Comparison of ENCODE assay signal across 15 cellular contexts in genomic region chr1:172245788-172246187, GRCh38.
DNase-seq lines count a peak whose midpoint lies in the region; ATAC-seq, FAIRE-seq and TF ChIP-seq lines count a peak whose summit lies in the region.
"Had no signal": no experiment of that assay in that cellular context is flagged by ENCODE, and none has a peak within 500 bp of the region (broad histone marks: within the 10 kb centered on the region; RNA-seq: fewer than 3 reads in every experiment).

No MANE protein-coding gene starts in this region.

- H3K4me3 ChIP-seq in Panc1 (ENCODE audit: low read depth in 2 of 2, low read length in 2 of 2) (no peak overlapping the region), left lung (no peak overlapping the region)
- no peak overlapping the region for H3K4me3 ChIP-seq in CD8-positive, alpha-beta T cell (ENCODE audit: low read depth, low read length)
- H3K4me3 ChIP-seq: BLaER1 treated with 17β-estradiol and CSF1 and Interleukin-3, amounts not matched to agents 10 nM and 100 nM; HAP-1 had no signal

- H3K4me1 Mint-ChIP-seq in stimulated activated memory B cell treated with anti-CD40 and anti-IgM and Interleukin-4, amounts not matched to agents 10 μg/mL and 1 μg/mL and 100 μg/mL, for 72 hours, result peaks cover 24% of the 10 kb centered on the region
- no peaks in the 10 kb centered on the region for H3K4me1 Mint-ChIP-seq in CD8-positive, alpha-beta T cell (ENCODE audit: low read depth)
- H3K4me1 Mint-ChIP-seq: CD4-positive, alpha-beta memory T cell had no signal

- in situ Hi-C loops in Panc1 (cut with HindIII; ENCODE audit: low pct_unique_long_range_greater_than_20kb, low sequenced_read_pairs), result no loop called here

- ATAC-seq in Panc1, result no peak
- ATAC-seq in left lung, result peak; percentile 55
- ATAC-seq in stimulated activated memory B cell treated with anti-CD40 and anti-IgM and Interleukin-4, amounts not matched to agents 10 μg/mL and 1 μg/mL and 100 μg/mL, for 72 hours, result no peak
- ATAC-seq in GM19023 (IDR thresholded peaks at IDR 0.05; ENCODE audit: unreplicated experiment), result no peak
- no peak for ATAC-seq in CD8-positive, alpha-beta T cell
- ATAC-seq in HG02610 (IDR thresholded peaks at IDR 0.05; ENCODE audit: unreplicated experiment), result no peak

- TF ChIP-seq CTCF in Panc1 (IDR thresholded peaks at IDR 0.05) (no peak), left lung (IDR thresholded peaks at IDR 0.05) (no peak)
- no peak for TF ChIP-seq CTCF in CD8-positive, alpha-beta T cell (IDR thresholded peaks at IDR 0.05)

- no peaks in the 10 kb centered on the region; the same call in 1 of the 2 replicates for H3K9me3 ChIP-seq in Panc1 (ENCODE audit: control insufficient read depth, insufficient read depth, low read depth, low read length)
- peaks cover 0 to 2% of the 10 kb centered on the region in 2 donors for H3K9me3 ChIP-seq in left lung
- no peaks in the 10 kb centered on the region for H3K9me3 ChIP-seq in CD8-positive, alpha-beta T cell (ENCODE audit: low read length)
- H3K9me3 ChIP-seq: BLaER1 treated with 17β-estradiol and CSF1 and Interleukin-3, amounts not matched to agents 10 nM and 100 nM; HAP-1 had no signal

- H3K4me1 ChIP-seq in Panc1 (ENCODE audit: control insufficient read depth, insufficient read depth, low read length), result no peaks in the 10 kb centered on the region
- no peaks in the 10 kb centered on the region for H3K4me1 ChIP-seq in left lung
- H3K4me1 ChIP-seq in CD8-positive, alpha-beta T cell (ENCODE audit: insufficient read depth, low read length), result no peaks in the 10 kb centered on the region
- H3K4me1 ChIP-seq: BLaER1 treated with 17β-estradiol and CSF1 and Interleukin-3, amounts not matched to agents 10 nM and 100 nM; HAP-1 had no signal

- H3K27me3 ChIP-seq in Panc1 (ENCODE audit: control insufficient read depth, insufficient read depth, low read length), result no peaks in the 10 kb centered on the region
- no peaks in the 10 kb centered on the region for H3K27me3 ChIP-seq in left lung
- H3K27me3 ChIP-seq in CD8-positive, alpha-beta T cell (ENCODE audit: insufficient read depth, low read length), result no peaks in the 10 kb centered on the region
- H3K27me3 ChIP-seq: BLaER1 treated with 17β-estradiol and CSF1 and Interleukin-3, amounts not matched to agents 10 nM and 100 nM had no signal

- H3K36me3 ChIP-seq in Panc1 (ENCODE audit: control insufficient read depth, insufficient read depth, low read length) (no peaks in the 10 kb centered on the region), left lung (no peaks in the 10 kb centered on the region)
- no peaks in the 10 kb centered on the region for H3K36me3 ChIP-seq in CD8-positive, alpha-beta T cell (ENCODE audit: insufficient read depth, low read length)
- H3K36me3 ChIP-seq: BLaER1 treated with 17β-estradiol and CSF1 and Interleukin-3, amounts not matched to agents 10 nM and 100 nM; HAP-1 had no signal

- no peak overlapping the region for H3K4me3 Mint-ChIP-seq in stimulated activated memory B cell treated with anti-CD40 and anti-IgM and Interleukin-4, amounts not matched to agents 10 μg/mL and 1 μg/mL and 100 μg/mL, for 72 hours
- no peak overlapping the region for H3K4me3 Mint-ChIP-seq in CD8-positive, alpha-beta T cell
- H3K4me3 Mint-ChIP-seq: CD4-positive, alpha-beta memory T cell had no signal

- intact Hi-C loops in Panc1 (cut with micrococcal nuclease; ENCODE audit: unreplicated experiment), result no loop called here
- intact Hi-C loops in left lung (cut with DNase I), result no loop called here
- intact Hi-C loops in CD8-positive, alpha-beta T cell (cut with DNase I, micrococcal nuclease), result no loop called here

- POLR2A ChIA-PET in Panc1 (lab: Charles Lee), result no interaction called here
- POLR2A ChIA-PET in CD8-positive, alpha-beta T cell (lab: Charles Lee), result no interaction called here

- H3K27ac Mint-ChIP-seq in stimulated activated memory B cell treated with anti-CD40 and anti-IgM and Interleukin-4, amounts not matched to agents 10 μg/mL and 1 μg/mL and 100 μg/mL, for 72 hours, result peak overlapping the region; percentile 60
- H3K27ac Mint-ChIP-seq in CD8-positive, alpha-beta T cell, result no peak overlapping the region

- TF ChIP-seq POLR2A in GM12892 (IDR thresholded peaks at IDR 0.05; ENCODE audit: low read depth, low read length), result no peak

- CTCF ChIA-PET in Panc1 (lab: Charles Lee), result no interaction called here
- CTCF ChIA-PET in CD8-positive, alpha-beta T cell (lab: Charles Lee), result no interaction called here

- peaks cover 2% of the 10 kb centered on the region for H3K9me3 Mint-ChIP-seq in stimulated activated memory B cell treated with anti-CD40 and anti-IgM and Interleukin-4, amounts not matched to agents 10 μg/mL and 1 μg/mL and 100 μg/mL, for 72 hours
- no peaks in the 10 kb centered on the region for H3K9me3 Mint-ChIP-seq in CD8-positive, alpha-beta T cell

- no peaks in the 10 kb centered on the region for H3K27me3 Mint-ChIP-seq in stimulated activated memory B cell treated with anti-CD40 and anti-IgM and Interleukin-4, amounts not matched to agents 10 μg/mL and 1 μg/mL and 100 μg/mL, for 72 hours
- no peaks in the 10 kb centered on the region for H3K27me3 Mint-ChIP-seq in CD8-positive, alpha-beta T cell (ENCODE audit: low read depth)
- H3K27me3 Mint-ChIP-seq: CD4-positive, alpha-beta memory T cell had no signal

- H3K27ac ChIP-seq in Panc1 (ENCODE audit: low read length) (peak overlapping the region; percentile 13; the same call in 1 of the 2 replicates), left lung (no peak overlapping the region)
- no peak overlapping the region for H3K27ac ChIP-seq in CD8-positive, alpha-beta T cell (ENCODE audit: low read depth, low read length)
- H3K27ac ChIP-seq: BLaER1 treated with 17β-estradiol and CSF1 and Interleukin-3, amounts not matched to agents 10 nM and 100 nM had no signal

- BruUV-seq in Panc1 (replicated peaks; lab: Mats Ljungman, UMichigan), result no TSS peak

- DNase-seq in GM12892 (ENCODE audit: insufficient read length), result no peak
- DNase-seq in Panc1 (ENCODE audit: low read depth, low spot score), result no peak
- DNase-seq in left lung, result no peak
- DNase-seq in CD8-positive, alpha-beta T cell, result no peak
- DNase-seq: ACHN; CD4-positive, alpha-beta memory T cell; COR-L47; DMS153 had no signal

- peak; percentile 42 for FAIRE-seq in GM12892 (lab: Jason Lieb, UNC)
- FAIRE-seq: GM18507, H1 had no signal

- no peaks in the 10 kb centered on the region for H3K36me3 Mint-ChIP-seq in stimulated activated memory B cell treated with anti-CD40 and anti-IgM and Interleukin-4, amounts not matched to agents 10 μg/mL and 1 μg/mL and 100 μg/mL, for 72 hours
- H3K36me3 Mint-ChIP-seq in CD8-positive, alpha-beta T cell, result no peaks in the 10 kb centered on the region
